In the genomic region with DNA sequence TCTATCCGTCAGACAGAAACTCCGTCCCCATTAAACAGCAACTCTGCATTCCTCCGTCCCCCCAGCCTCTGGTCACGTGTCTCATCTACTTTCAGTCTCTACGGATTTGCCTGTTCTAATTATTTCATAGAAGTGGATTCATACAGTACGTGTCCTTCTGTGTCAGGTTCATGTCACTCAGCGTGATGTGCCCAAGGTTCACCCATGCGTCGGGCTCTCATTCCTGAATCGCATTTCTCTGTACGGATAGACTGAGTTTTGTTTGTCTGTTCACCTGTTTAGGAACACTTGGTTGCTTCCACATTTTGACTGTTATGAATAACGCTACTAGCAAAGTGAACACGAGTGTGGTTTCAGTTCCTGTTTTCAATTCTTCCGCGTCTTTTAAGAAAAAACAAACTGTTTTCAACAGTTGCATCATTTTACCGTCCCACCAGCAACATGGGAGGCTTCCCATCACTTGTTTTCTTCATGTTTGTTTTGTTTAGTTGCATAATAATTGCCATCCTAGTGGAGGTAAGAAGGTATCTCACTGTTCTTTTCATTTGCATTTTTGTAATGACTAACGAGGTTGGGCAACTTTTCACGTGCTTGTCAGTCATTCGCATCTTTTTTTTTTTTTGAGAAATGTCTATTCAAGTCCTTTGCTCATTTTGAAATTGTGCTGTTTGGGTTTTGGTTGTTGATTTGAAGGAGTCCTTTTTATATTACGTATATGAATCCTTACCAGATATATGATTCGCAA, we compare ENCODE assay signal across 8 cellular contexts.
A peak's percentile ranks its signal among the peaks of the same experiment; 100 is the strongest.
DNase-seq lines count a peak whose midpoint lies in the region; ATAC-seq lines count a peak whose summit lies in the region.

No MANE protein-coding gene starts in this region.

- DNase-seq in stimulated activated CD4-positive, alpha-beta T cell treated with anti-CD3 and anti-CD28 coated beads, Interleukin-15, amount 100 ng/mL, for 24 hours = peak; percentile 57
- no peak for DNase-seq in stimulated activated CD4-positive, alpha-beta T cell treated with anti-CD3 and anti-CD28 coated beads, Interleukin-12 subunit alpha, Interleukin-12 subunit beta, amount 100 ng/mL, for 4 hours
- peak; percentile 82 for DNase-seq in SKM-1 (lab: John Stamatoyannopoulos, UW; ENCODE audit: unreplicated experiment)
- peak; percentile 35 for DNase-seq in effector CD4-positive, alpha-beta T cell
- DNase-seq in pons (ENCODE audit: low spot score) = peak; percentile 80
- no peak for DNase-seq in NCI-H2227 (lab: John Stamatoyannopoulos, UW; ENCODE audit: unreplicated experiment)
- no peak for DNase-seq in NCI-H82 treated with DMSO at 0.1 percent for 48 hours (lab: John Stamatoyannopoulos, UW; ENCODE audit: unreplicated experiment)

- ATAC-seq in HG03108 (IDR thresholded peaks at IDR 0.05; ENCODE audit: unreplicated experiment) = peak; percentile 57

Comparison
In these comparisons a context has a peak if more than half of its experiments do, and no peak if none do; other contexts are left out.
1. DNase-seq: peak in stimulated activated CD4-positive, alpha-beta T cell treated with anti-CD3 and anti-CD28 coated beads, Interleukin-15, amount 100 ng/mL, for 24 hours (single experiment), SKM-1 (single experiment), effector CD4-positive, alpha-beta T cell (single experiment) and pons (single experiment); none in stimulated activated CD4-positive, alpha-beta T cell treated with anti-CD3 and anti-CD28 coated beads, Interleukin-12 subunit alpha, Interleukin-12 subunit beta, amount 100 ng/mL, for 4 hours (single experiment), NCI-H2227 (single experiment) and NCI-H82 treated with DMSO at 0.1 percent for 48 hours (single experiment).